In genomic region chr9:136011376-136011702, GRCh38 we compare ENCODE assay signal across 20 cellular contexts. TPM values are rescaled to one million over a fixed set of nuclear protein-coding genes. Genes with fewer than 3 reads are reported as not detected.
DNase-seq lines count a peak whose midpoint lies in the region; ATAC-seq, FAIRE-seq and TF ChIP-seq lines count a peak whose summit lies in the region.
"Had no signal": no experiment of that assay in that cellular context is flagged by ENCODE, and none has a peak within 500 bp of the region (broad histone marks: within the 10 kb centered on the region; RNA-seq: fewer than 3 reads in every experiment).

No MANE protein-coding gene starts in this region.

- H3K27me3 ChIP-seq in osteoblast (ENCODE audit: insufficient read depth, low read length) (no peaks in the 10 kb centered on the region), upper lobe of left lung (no peaks in the 10 kb centered on the region)
- H3K27me3 ChIP-seq: neutrophil had no signal

- no peak overlapping the region for H2AFZ ChIP-seq in osteoblast (ENCODE audit: low read length)

- peaks cover 7% of the 10 kb centered on the region for H3K4me1 ChIP-seq in osteoblast (ENCODE audit: insufficient read depth, low read length)
- peaks cover 34 to 60% (median 53%) of the 10 kb centered on the region in 4 donors for H3K4me1 ChIP-seq in upper lobe of left lung

- no peak overlapping the region for H3K4me3 ChIP-seq in osteoblast (ENCODE audit: insufficient read depth, low read length)
- H3K4me3 ChIP-seq in upper lobe of left lung, result peak overlapping the region in 1 of 4 donors; percentile 38
- H3K4me3 ChIP-seq: thoracic aorta had no signal

- TF ChIP-seq EP300 in upper lobe of left lung (IDR thresholded peaks at IDR 0.05), result no peak

- TF ChIP-seq POLR2A in upper lobe of left lung (IDR thresholded peaks at IDR 0.05), result no peak

- peaks cover 3% of the 10 kb centered on the region for H3K79me2 ChIP-seq in osteoblast (ENCODE audit: insufficient read depth, low read length)

- no peaks in the 10 kb centered on the region for H3K4me1 Mint-ChIP-seq in activated T-cell treated with anti-CD3 and anti-CD28 coated beads, Interleukin-2, amount 50 U/mL, for 4 hours (ENCODE audit: low read depth)
- peaks cover 20% of the 10 kb centered on the region for H3K4me1 Mint-ChIP-seq in glutamatergic neuron (ENCODE audit: low read depth, unreplicated experiment)
- H3K4me1 Mint-ChIP-seq: activated CD4-positive, alpha-beta T cell treated with anti-CD3 and anti-CD28 coated beads for 36 hours; activated naive CD8-positive, alpha-beta T cell treated with anti-CD3 and anti-CD28 coated beads, Interleukin-2, amount 50 U/mL, for 24 hours had no signal

- H3K9me3 ChIP-seq in osteoblast (ENCODE audit: low read depth, low read length) (no peaks in the 10 kb centered on the region), upper lobe of left lung (no peaks in the 10 kb centered on the region)
- H3K9me3 ChIP-seq: neutrophil, thoracic aorta had no signal

- no peak for ATAC-seq in activated T-cell treated with anti-CD3 and anti-CD28 coated beads, Interleukin-2, amount 50 U/mL, for 4 hours
- ATAC-seq in upper lobe of left lung (ENCODE audit: low FRiP score in 2 of 2) (no peak), HG03175 (IDR thresholded peaks at IDR 0.05; ENCODE audit: unreplicated experiment) (no peak)
- ATAC-seq: activated CD4-positive, alpha-beta T cell treated with anti-CD3 and anti-CD28 coated beads for 36 hours; activated naive CD8-positive, alpha-beta T cell treated with anti-CD3 and anti-CD28 coated beads, Interleukin-2, amount 50 U/mL, for 24 hours had no signal

- H3K9me3 Mint-ChIP-seq in activated T-cell treated with anti-CD3 and anti-CD28 coated beads, Interleukin-2, amount 50 U/mL, for 4 hours, result no peaks in the 10 kb centered on the region
- H3K9me3 Mint-ChIP-seq in glutamatergic neuron (ENCODE audit: unreplicated experiment), result peaks cover 8% of the 10 kb centered on the region
- H3K9me3 Mint-ChIP-seq: activated naive CD8-positive, alpha-beta T cell treated with anti-CD3 and anti-CD28 coated beads, Interleukin-2, amount 50 U/mL, for 24 hours; CD4-positive, alpha-beta T cell; T-helper 2 cell treated with Interferon-gamma antibody and Interleukin-4, amounts not matched to agents 5 μg/mL and 100 μg/mL, for 36 hours had no signal

- H3K36me3 ChIP-seq in osteoblast (ENCODE audit: insufficient read depth, low read length) (peaks cover 28% of the 10 kb centered on the region), upper lobe of left lung (peaks cover 0 to 46% (median 20%) of the 10 kb centered on the region in 4 donors)

- peaks cover 44% of the 10 kb centered on the region for H4K20me1 ChIP-seq in osteoblast (ENCODE audit: insufficient read depth, low read length)

- FAIRE-seq in HTR-8/SVneo (lab: Jason Lieb, UNC), result no peak

- no peak overlapping the region for H3K4me3 Mint-ChIP-seq in activated T-cell treated with anti-CD3 and anti-CD28 coated beads, Interleukin-2, amount 50 U/mL, for 4 hours
- no peak overlapping the region for H3K4me3 Mint-ChIP-seq in glutamatergic neuron (ENCODE audit: unreplicated experiment)
- H3K4me3 Mint-ChIP-seq: activated CD4-positive, alpha-beta T cell treated with anti-CD3 and anti-CD28 coated beads for 36 hours; activated naive CD8-positive, alpha-beta T cell treated with anti-CD3 and anti-CD28 coated beads, Interleukin-2, amount 50 U/mL, for 24 hours; CD4-positive, alpha-beta T cell; T-helper 2 cell treated with Interferon-gamma antibody and Interleukin-4, amounts not matched to agents 5 μg/mL and 100 μg/mL, for 36 hours had no signal

- no peaks in the 10 kb centered on the region for H3K36me3 Mint-ChIP-seq in activated T-cell treated with anti-CD3 and anti-CD28 coated beads, Interleukin-2, amount 50 U/mL, for 4 hours (ENCODE audit: insufficient read depth)
- H3K36me3 Mint-ChIP-seq in glutamatergic neuron (ENCODE audit: unreplicated experiment), result no peaks in the 10 kb centered on the region

- H3K27ac Mint-ChIP-seq in glutamatergic neuron (ENCODE audit: unreplicated experiment), result no peak overlapping the region
- H3K27ac Mint-ChIP-seq: activated CD4-positive, alpha-beta T cell treated with anti-CD3 and anti-CD28 coated beads for 36 hours; activated naive CD8-positive, alpha-beta T cell treated with anti-CD3 and anti-CD28 coated beads, Interleukin-2, amount 50 U/mL, for 24 hours; CD4-positive, alpha-beta T cell; T-helper 2 cell treated with Interferon-gamma antibody and Interleukin-4, amounts not matched to agents 5 μg/mL and 100 μg/mL, for 36 hours had no signal

- H3K27ac ChIP-seq in osteoblast (ENCODE audit: low read depth, low read length), result no peak overlapping the region
- peak overlapping the region; percentile 77 to 90 (median 84) for H3K27ac ChIP-seq in upper lobe of left lung
- H3K27ac ChIP-seq: 22Rv1, HL-60, neutrophil, thoracic aorta had no signal

- WGBS in upper lobe of left lung, 2 donors, result 85 to 89% methylated on average over 5 to 24 of the region's 25 CpGs

- no peak overlapping the region for H3K4me2 ChIP-seq in osteoblast (ENCODE audit: insufficient read depth, low read length)

- no peak for TF ChIP-seq CTCF in glutamatergic neuron (IDR thresholded peaks at IDR 0.05; ENCODE audit: partially characterized antibody, unreplicated experiment)
- no peak for TF ChIP-seq CTCF in osteoblast (IDR thresholded peaks at IDR 0.05; ENCODE audit: extremely low read depth, low read depth, low read length)
- no peak for TF ChIP-seq CTCF in upper lobe of left lung (IDR thresholded peaks at IDR 0.05)

- no peaks in the 10 kb centered on the region for H3K27me3 Mint-ChIP-seq in activated T-cell treated with anti-CD3 and anti-CD28 coated beads, Interleukin-2, amount 50 U/mL, for 4 hours (ENCODE audit: low read depth)
- H3K27me3 Mint-ChIP-seq in glutamatergic neuron (ENCODE audit: unreplicated experiment), result peaks cover 5% of the 10 kb centered on the region
- H3K27me3 Mint-ChIP-seq: activated CD4-positive, alpha-beta T cell treated with anti-CD3 and anti-CD28 coated beads for 36 hours; activated naive CD8-positive, alpha-beta T cell treated with anti-CD3 and anti-CD28 coated beads, Interleukin-2, amount 50 U/mL, for 24 hours; CD4-positive, alpha-beta T cell had no signal

- DNase-seq in activated T-cell treated with anti-CD3 and anti-CD28 coated beads, Interleukin-2, amount 50 U/mL, for 4 hours, result peak; percentile 2
- no peak for DNase-seq in activated T-cell treated with anti-CD3 and anti-CD28 coated beads, Interleukin-2, amount 50 U/mL, for 1 hour
- peak; percentile 13 for DNase-seq in glutamatergic neuron
- peak; percentile 65 for DNase-seq in osteoblast (ENCODE audit: insufficient read length, low spot score, missing footprints)
- DNase-seq in upper lobe of left lung, result no peak
- DNase-seq in activated naive CD4-positive, alpha-beta T cell treated with anti-CD3 and anti-CD28 coated beads, Interleukin-2, amount 50 U/mL, for 16 hours, result no peak
- DNase-seq in HTR-8/SVneo (ENCODE audit: insufficient read length, low spot score), result no peak
- DNase-seq: activated naive CD8-positive, alpha-beta T cell treated with anti-CD3 and anti-CD28 coated beads, Interleukin-2, amount 50 U/mL, for 24 hours; activated T-cell treated with anti-CD3 and anti-CD28 coated beads for 4 hours; CD4-positive, alpha-beta T cell; NCI-H1930; NCI-H748 treated with DMSO at 0.1 percent for 48 hours; stimulated activated CD4-positive, alpha-beta T cell treated with anti-CD3 and anti-CD28 coated beads, Interleukin-12 subunit alpha, Interleukin-12 subunit beta, amount 100 ng/mL, for 4 hours had no signal

RNA-seq across cellular contexts. Expression of gene UBAC1, which starts 50.2 kb away (rescaled TPM):
- 10 to 100 TPM; 30.4 to 33.4 (median 31.4) TPM for total RNA-seq in activated T-cell treated with anti-CD3 and anti-CD28 coated beads, Interleukin-2, amount 50 U/mL, for 4 hours
- total RNA-seq in glutamatergic neuron (ENCODE audit: unreplicated experiment) (48.4 TPM), osteoblast (29.0 and 32.1 TPM in 2 replicates), upper lobe of left lung (10 to 100 TPM; 38.0 to 72.3 (median 49.3) TPM)

Comparison
In these comparisons a context has a peak if more than half of its experiments do, and no peak if none do; other contexts are left out.
1. DNase-seq: peak in activated T-cell treated with anti-CD3 and anti-CD28 coated beads, Interleukin-2, amount 50 U/mL, for 4 hours (single experiment), glutamatergic neuron (single experiment) and osteoblast (single experiment); none in activated T-cell treated with anti-CD3 and anti-CD28 coated beads, Interleukin-2, amount 50 U/mL, for 1 hour (single experiment), upper lobe of left lung (0 of 2), activated naive CD4-positive, alpha-beta T cell treated with anti-CD3 and anti-CD28 coated beads, Interleukin-2, amount 50 U/mL, for 16 hours (single experiment) and HTR-8/SVneo (single experiment).